Comparison of ENCODE assay signal across 26 cellular contexts in the genomic region with DNA sequence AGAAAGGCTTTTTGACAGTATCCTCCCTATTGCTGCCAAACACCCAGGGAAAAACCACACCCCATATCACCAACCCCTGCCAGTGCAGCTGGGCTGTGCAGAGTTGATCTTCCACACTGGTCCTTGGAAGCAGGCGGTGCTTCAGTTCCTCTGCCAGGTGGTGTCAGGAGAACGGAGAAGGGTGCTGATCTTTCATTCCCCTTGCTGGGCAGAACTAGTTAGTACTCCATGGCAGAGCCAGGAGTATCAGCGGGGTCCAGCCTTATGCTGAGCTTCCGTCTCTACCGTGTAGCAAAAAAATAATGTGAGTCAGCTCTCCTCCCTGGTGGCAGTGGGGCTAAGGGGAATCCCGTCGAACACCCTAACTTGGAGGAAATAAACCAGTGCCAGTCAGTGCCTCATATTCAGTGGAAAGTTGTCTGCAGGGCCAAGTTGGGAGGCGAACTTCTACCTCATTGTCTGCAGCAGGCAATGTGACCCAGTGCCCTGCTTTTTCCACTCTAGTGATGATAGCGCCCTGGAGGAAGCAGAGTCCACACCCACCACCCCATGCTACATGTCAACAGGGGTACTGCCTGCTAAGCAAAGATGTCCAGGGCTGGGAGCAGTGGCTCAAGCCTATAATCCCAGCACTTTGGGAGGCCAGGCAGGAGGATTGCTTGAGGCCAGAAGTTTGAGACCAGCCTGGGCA.
A peak's percentile ranks its signal among the peaks of the same experiment; 100 is the strongest.
DNase-seq lines count a peak whose midpoint lies in the region; ATAC-seq and TF ChIP-seq lines count a peak whose summit lies in the region.
"Had no signal": no experiment of that assay in that cellular context is flagged by ENCODE, and none has a peak within 500 bp of the region (broad histone marks: within the 10 kb centered on the region; RNA-seq: fewer than 3 reads in every experiment).

No MANE protein-coding gene starts in this region.

- no TSS peak for BruUV-seq in PC-9 (replicated peaks; lab: Mats Ljungman, UMichigan)

- no peak for TF ChIP-seq POLR2A in body of pancreas (IDR thresholded peaks at IDR 0.05)

- no peaks in the 10 kb centered on the region for H3K36me3 ChIP-seq in body of pancreas (replicated peaks in 1 of 2; ENCODE audit: insufficient read depth in 1 of 2, low read depth in 2 of 2)
- no peaks in the 10 kb centered on the region for H3K36me3 ChIP-seq in PC-9 (ENCODE audit: low read depth)
- H3K36me3 ChIP-seq: heart left ventricle, left lung, prostate gland had no signal

- peaks cover 3% of the 10 kb centered on the region; the same call in 1 of the 2 replicates for H3F3A ChIP-seq in PC-9 (ENCODE audit: insufficient read depth, low read depth)

- peak; percentile 87 for ATAC-seq in foreskin keratinocyte
- ATAC-seq in sciatic nerve: peak; percentile 29
- ATAC-seq in body of pancreas: no peak
- ATAC-seq: left lung, Right ventricle myocardium inferior had no signal

- no peaks in the 10 kb centered on the region for H4K20me1 ChIP-seq in PC-9 (ENCODE audit: insufficient read depth)

- H3K27me3 Mint-ChIP-seq in T-helper 2 cell treated with Interferon-gamma antibody and Interleukin-4, amounts not matched to agents 5 μg/mL and 100 μg/mL, for 36 hours (ENCODE audit: low read depth): no peaks in the 10 kb centered on the region
- H3K27me3 Mint-ChIP-seq: activated CD4-positive, alpha-beta memory T cell treated with anti-CD3 and anti-CD28 coated beads, Interleukin-2, amount 10 ng/mL, durations not matched to agents 7 days and 5 days; B cell; dendritic cell treated with granulocyte-macrophage colony-stimulating factor and Interleukin-4, amounts not matched to agents 40 ng/mL and 50 ng/mL, for 4 days; stimulated activated naive CD8-positive, alpha-beta T cell treated with anti-CD3 and anti-CD28 coated beads, Interleukin-15, Interleukin-2, amounts not matched to agents 100 ng/mL and 50 ng/mL, for 24 hours; type B pancreatic cell had no signal

- TF ChIP-seq CTCF in foreskin keratinocyte (conservative IDR thresholded peaks at IDR 0.05) (no peak), body of pancreas (IDR thresholded peaks at IDR 0.05) (no peak), PC-9 (conservative IDR thresholded peaks at IDR 0.05) (no peak)

- H3K27me3 ChIP-seq in foreskin keratinocyte: no peaks in the 10 kb centered on the region
- H3K27me3 ChIP-seq in body of pancreas: no peaks in the 10 kb centered on the region
- H3K27me3 ChIP-seq in PC-9 (ENCODE audit: insufficient read depth, low read depth): no peaks in the 10 kb centered on the region
- H3K27me3 ChIP-seq: heart left ventricle, left lung had no signal

- intact Hi-C loops in sciatic nerve (cut with DNase I) (no loop called here), body of pancreas (cut with DNase I) (no loop called here), PC-9 (cut with micrococcal nuclease; ENCODE audit: unreplicated experiment) (no loop called here)

- H3K4me3 ChIP-seq in body of pancreas (no peak overlapping the region), PC-9 (no peak overlapping the region)
- H3K4me3 ChIP-seq: heart left ventricle, left lung, prostate gland had no signal

- POLR2A ChIA-PET in PC-9 (lab: Charles Lee; ENCODE audit: unreplicated experiment): no interaction called here

- H3K27ac ChIP-seq in foreskin keratinocyte (peak overlapping the region; percentile 53), body of pancreas (no peak overlapping the region), PC-9 (no peak overlapping the region)
- H3K27ac ChIP-seq: left lung had no signal

- H3K9me3 ChIP-seq in body of pancreas (no peaks in the 10 kb centered on the region), PC-9 (ENCODE audit: insufficient read depth, low read depth) (no peaks in the 10 kb centered on the region)
- H3K9me3 ChIP-seq: left lung, prostate gland had no signal

- H3K4me3 Mint-ChIP-seq in T-helper 2 cell treated with Interferon-gamma antibody and Interleukin-4, amounts not matched to agents 5 μg/mL and 100 μg/mL, for 36 hours: no peak overlapping the region
- H3K4me3 Mint-ChIP-seq: activated CD4-positive, alpha-beta memory T cell treated with anti-CD3 and anti-CD28 coated beads, Interleukin-2, amount 10 ng/mL, durations not matched to agents 7 days and 5 days; B cell; dendritic cell treated with granulocyte-macrophage colony-stimulating factor and Interleukin-4, amounts not matched to agents 40 ng/mL and 50 ng/mL, for 4 days; nephron; stimulated activated naive CD8-positive, alpha-beta T cell treated with anti-CD3 and anti-CD28 coated beads, Interleukin-15, Interleukin-2, amounts not matched to agents 100 ng/mL and 50 ng/mL, for 24 hours; type B pancreatic cell had no signal

- DNase-seq in NCI-H2107 treated with DMSO at 0.1 percent for 48 hours (lab: John Stamatoyannopoulos, UW; ENCODE audit: unreplicated experiment) (peak; percentile 37), NCI-H2107 (lab: John Stamatoyannopoulos, UW) (no peak), NCI-H2171 (lab: John Stamatoyannopoulos, UW) (peak; percentile 25), foreskin keratinocyte (no peak), sciatic nerve (ENCODE audit: low spot score) (no peak), body of pancreas (no peak), PC-9 (no peak)
- DNase-seq in T-helper 2 cell treated with Interferon-gamma antibody and Interleukin-4, amounts not matched to agents 5 μg/mL and 100 μg/mL, for 36 hours (ENCODE audit: low spot score): no peak
- DNase-seq: activated CD4-positive, alpha-beta memory T cell treated with anti-CD3 and anti-CD28 coated beads, Interleukin-2, amount 10 ng/mL, durations not matched to agents 7 days and 5 days; activated CD4-positive, CD25-positive, alpha-beta regulatory T cell; activated gamma-delta T cell; activated T-cell treated with anti-CD3 and anti-CD28 coated beads for 4 hours; DMS79 treated with DMSO at 0.1 percent for 48 hours; heart left ventricle; Kasumi-1; left lung; NCI-H1092; NCI-H2029 treated with DMSO at 0.1 percent for 48 hours; stimulated activated CD4-positive, alpha-beta T cell treated with anti-CD3 and anti-CD28 coated beads, Interleukin-4, amount 100 ng/mL, for 24 hours had no signal

- no peaks in the 10 kb centered on the region for H3K36me3 Mint-ChIP-seq in T-helper 2 cell treated with Interferon-gamma antibody and Interleukin-4, amounts not matched to agents 5 μg/mL and 100 μg/mL, for 36 hours (ENCODE audit: low read depth)

- CTCF ChIA-PET in PC-9 (lab: Charles Lee): no interaction called here

- no peak overlapping the region for H2AFZ ChIP-seq in PC-9

- H3K4me2 ChIP-seq in PC-9: no peak overlapping the region

- WGBS in body of pancreas, 2 donors: 88 to 89% methylated on average over 9 of the region's 9 CpGs

- H3K4me1 ChIP-seq in foreskin keratinocyte: peaks cover 12% of the 10 kb centered on the region
- peaks cover 5% of the 10 kb centered on the region for H3K4me1 ChIP-seq in body of pancreas
- no peaks in the 10 kb centered on the region for H3K4me1 ChIP-seq in PC-9 (replicated peaks; ENCODE audit: insufficient read depth)
- H3K4me1 ChIP-seq: left lung, prostate gland had no signal

- H3K79me2 ChIP-seq in PC-9 (ENCODE audit: low read depth): no peaks in the 10 kb centered on the region

- no peak overlapping the region for H3K27ac Mint-ChIP-seq in T-helper 2 cell treated with Interferon-gamma antibody and Interleukin-4, amounts not matched to agents 5 μg/mL and 100 μg/mL, for 36 hours
- H3K27ac Mint-ChIP-seq: activated CD4-positive, alpha-beta memory T cell treated with anti-CD3 and anti-CD28 coated beads, Interleukin-2, amount 10 ng/mL, durations not matched to agents 7 days and 5 days; B cell; dendritic cell treated with granulocyte-macrophage colony-stimulating factor and Interleukin-4, amounts not matched to agents 40 ng/mL and 50 ng/mL, for 4 days; stimulated activated naive CD8-positive, alpha-beta T cell treated with anti-CD3 and anti-CD28 coated beads, Interleukin-15, Interleukin-2, amounts not matched to agents 100 ng/mL and 50 ng/mL, for 24 hours had no signal

- H3K9me2 ChIP-seq in PC-9 (ENCODE audit: insufficient read depth): no peaks in the 10 kb centered on the region

- H3K4me1 Mint-ChIP-seq in T-helper 2 cell treated with Interferon-gamma antibody and Interleukin-4, amounts not matched to agents 5 μg/mL and 100 μg/mL, for 36 hours (ENCODE audit: low read depth): no peaks in the 10 kb centered on the region
- H3K4me1 Mint-ChIP-seq: activated CD4-positive, alpha-beta memory T cell treated with anti-CD3 and anti-CD28 coated beads, Interleukin-2, amount 10 ng/mL, durations not matched to agents 7 days and 5 days had no signal

- H3K9me3 Mint-ChIP-seq in T-helper 2 cell treated with Interferon-gamma antibody and Interleukin-4, amounts not matched to agents 5 μg/mL and 100 μg/mL, for 36 hours: no peaks in the 10 kb centered on the region
- H3K9me3 Mint-ChIP-seq: activated CD4-positive, alpha-beta memory T cell treated with anti-CD3 and anti-CD28 coated beads, Interleukin-2, amount 10 ng/mL, durations not matched to agents 7 days and 5 days; dendritic cell treated with granulocyte-macrophage colony-stimulating factor and Interleukin-4, amounts not matched to agents 40 ng/mL and 50 ng/mL, for 4 days; nephron; stimulated activated naive CD8-positive, alpha-beta T cell treated with anti-CD3 and anti-CD28 coated beads, Interleukin-15, Interleukin-2, amounts not matched to agents 100 ng/mL and 50 ng/mL, for 24 hours; type B pancreatic cell had no signal

Comparison
In these comparisons a context has a peak if more than half of its experiments do, and no peak if none do; other contexts are left out.
1. DNase-seq: peak in NCI-H2107 treated with DMSO at 0.1 percent for 48 hours (single experiment) and NCI-H2171 (single experiment); none in NCI-H2107 (single experiment), foreskin keratinocyte (0 of 2), sciatic nerve (single experiment), T-helper 2 cell treated with Interferon-gamma antibody and Interleukin-4, amounts not matched to agents 5 μg/mL and 100 μg/mL, for 36 hours (single experiment), body of pancreas (0 of 4) and PC-9 (0 of 2).